In the genomic region with DNA sequence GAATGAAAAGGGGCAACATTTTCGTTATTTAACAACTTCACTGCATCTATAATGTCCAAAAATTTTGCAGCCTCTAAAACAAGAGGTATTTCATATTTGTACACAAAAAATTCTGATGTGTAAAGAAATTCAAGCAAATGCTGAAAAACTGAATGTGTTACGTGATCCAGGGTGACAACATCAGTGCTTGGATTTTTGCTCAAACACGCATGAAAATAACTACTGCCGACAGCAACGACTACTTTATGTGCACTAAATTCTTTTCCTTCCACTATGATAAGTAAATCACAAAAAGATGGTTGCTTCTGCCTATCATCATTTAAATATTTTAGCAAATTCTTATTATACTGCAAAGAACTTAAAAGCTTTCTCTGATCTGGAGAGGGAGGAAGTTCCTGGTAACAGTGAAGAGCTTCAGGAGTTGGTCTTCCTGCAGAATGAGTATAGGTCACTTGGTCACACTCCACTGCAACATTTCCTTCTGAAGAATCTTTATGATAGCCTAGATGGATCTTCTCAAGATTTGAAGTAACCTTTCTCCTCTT, we compare ENCODE assay signal across 8 cellular contexts. TPM values are rescaled to one million over a fixed set of nuclear protein-coding genes. Genes with fewer than 3 reads are reported as not detected.
DNase-seq lines count a peak whose midpoint lies in the region; ATAC-seq, FAIRE-seq and TF ChIP-seq lines count a peak whose summit lies in the region.

No MANE protein-coding gene starts in this region.

- CTCF ChIA-PET in K562 (lab: Yijun Ruan, JAX; ENCODE audit: low intra/inter-chr PET ratio), result no interaction called here

- ATAC-seq in CD4-positive, CD25-positive, alpha-beta regulatory T cell (ENCODE audit: low read depth in 2 of 2), result no peak
- ATAC-seq in K562 (peak; percentile 47), GM19395 (IDR thresholded peaks at IDR 0.05; ENCODE audit: unreplicated experiment) (no peak), GM21723 (IDR thresholded peaks at IDR 0.05; ENCODE audit: unreplicated experiment) (no peak), GM18498 (IDR thresholded peaks at IDR 0.05; ENCODE audit: unreplicated experiment) (no peak)

- no peaks in the 10 kb centered on the region for H3K36me3 ChIP-seq in CD4-positive, CD25-positive, alpha-beta regulatory T cell (ENCODE audit: control insufficient read depth, insufficient read depth, low read length)
- no peaks in the 10 kb centered on the region for H3K36me3 ChIP-seq in HUES64 (ENCODE audit: insufficient read depth, low read length)
- no peaks in the 10 kb centered on the region for H3K36me3 ChIP-seq in K562 (ENCODE audit: control insufficient read depth, insufficient read depth, low read length)
- no peaks in the 10 kb centered on the region for H3K36me3 ChIP-seq in mucosa of rectum (ENCODE audit: control insufficient read depth in 2 of 2, insufficient read depth in 2 of 2, low read length in 2 of 2)

- H3K9me1 ChIP-seq in K562 (ENCODE audit: control insufficient read depth, insufficient read depth, low read length), result no peaks in the 10 kb centered on the region

- H3K9me3 Mint-ChIP-seq in CD4-positive, CD25-positive, alpha-beta regulatory T cell, result peaks cover 0 to 1% (median 0%) of the 10 kb centered on the region in 7 donors

- peak overlapping the region; percentile 89 to 100 (median 98) for H3K4me3 Mint-ChIP-seq in CD4-positive, CD25-positive, alpha-beta regulatory T cell

- H3K4me1 ChIP-seq in CD4-positive, CD25-positive, alpha-beta regulatory T cell (ENCODE audit: control insufficient read depth, insufficient read depth, low read length, poor library complexity, severe bottlenecking), result peaks cover 65% of the 10 kb centered on the region
- peaks cover 37% of the 10 kb centered on the region for H3K4me1 ChIP-seq in HUES64 (ENCODE audit: insufficient read depth, low read length)
- H3K4me1 ChIP-seq in K562 (replicated peaks in 1 of 2; ENCODE audit: control insufficient read depth in 2 of 2, insufficient read depth in 2 of 2, low read length in 2 of 2), result no peaks in the 10 kb centered on the region
- peaks cover 12 to 13% of the 10 kb centered on the region in 2 donors for H3K4me1 ChIP-seq in mucosa of rectum (ENCODE audit: control insufficient read depth in 2 of 2, insufficient read depth in 2 of 2, low read length in 2 of 2)

- TF ChIP-seq CTCF in K562 (IDR thresholded peaks at IDR 0.05 in 2 of 3, conservative IDR thresholded peaks at IDR 0.05 in 1 of 3; ENCODE audit: insufficient read depth in 2 of 3, low read depth in 1 of 3, low read length in 3 of 3), result no peak

- peak overlapping the region; percentile 85 for H3K4me3 ChIP-seq in CD4-positive, CD25-positive, alpha-beta regulatory T cell (ENCODE audit: low read depth, low read length)
- peak overlapping the region; percentile 86 for H3K4me3 ChIP-seq in HUES64 (ENCODE audit: low read length)
- H3K4me3 ChIP-seq in K562, result peak overlapping the region; percentile 70
- peak overlapping the region; percentile 90 to 99 for H3K4me3 ChIP-seq in mucosa of rectum (ENCODE audit: low read length in 2 of 2)

- 79% methylated on average over 4 of the region's 5 CpGs for WGBS in HUES64
- 3% methylated on average over 5 of the region's 5 CpGs for WGBS in K562 (ENCODE audit: insufficient coverage, low coverage, missing lambda C conversion rate)

- POLR2A ChIA-PET in K562 (lab: Yijun Ruan, JAX), result interaction anchor here (0.7 to 1.4 kb wide), 3 partner anchors 11 to 1309 kb away, joined by 3 read pairs; no protein-coding TSS in a partner anchor

- H3K79me2 ChIP-seq in K562 (ENCODE audit: control insufficient read depth, insufficient read depth, low read length), result peaks cover 60% of the 10 kb centered on the region

- H3K27ac Mint-ChIP-seq in CD4-positive, CD25-positive, alpha-beta regulatory T cell, result peak overlapping the region; percentile 97 to 99 (median 98)

- no peak for DNase-seq in CD4-positive, CD25-positive, alpha-beta regulatory T cell
- DNase-seq in K562 (ENCODE audit: extremely low read depth in 1 of 4, low spot score in 3 of 4), result peak in 1 of 4 experiments; percentile 48
- no peak for DNase-seq in activated CD4-positive, alpha-beta T cell treated with anti-CD3 and anti-CD28 coated beads for 48 hours

- no peaks in the 10 kb centered on the region for H4K20me1 ChIP-seq in K562 (replicated peaks; ENCODE audit: control insufficient read depth, insufficient read depth, low read length)

- intact Hi-C loops in K562 (cut with micrococcal nuclease), result loop anchor here (5.0 kb wide), 1 partner anchor 548 kb away; a partner anchor contains a TSS

- H3K27ac ChIP-seq in CD4-positive, CD25-positive, alpha-beta regulatory T cell (ENCODE audit: insufficient read depth, low read length, poor library complexity, severe bottlenecking), result peak overlapping the region; percentile 94
- H3K27ac ChIP-seq in HUES64 (ENCODE audit: low read depth, low read length) (no peak overlapping the region), K562 (ENCODE audit: extremely low read depth, low read depth, low read length) (peak overlapping the region; percentile 91; the same call in 2 of the 3 replicates), mucosa of rectum (ENCODE audit: low read depth in 2 of 2, low read length in 2 of 2) (peak overlapping the region in 1 of 2 donors; percentile 88)

- peak overlapping the region; percentile 94 for H2AFZ ChIP-seq in K562 (ENCODE audit: low read depth, low read length)

- TF ChIP-seq POLR2A in K562 (conservative IDR thresholded peaks at IDR 0.05), result no peak

- no peak for TF ChIP-seq RAD21 in K562 (CRISPR knock-in tag; conservative IDR thresholded peaks at IDR 0.05 in 1 of 2, IDR thresholded peaks at IDR 0.05 in 1 of 2)

- in situ Hi-C loops in K562 (cut with MboI), result no loop called here

- BruUV-seq in K562 (replicated peaks; lab: Mats Ljungman, UMichigan), result no TSS peak

- H3K4me1 Mint-ChIP-seq in CD4-positive, CD25-positive, alpha-beta regulatory T cell, result peaks cover 53 to 85% (median 67%) of the 10 kb centered on the region in 4 donors

- H3K9me3 ChIP-seq in CD4-positive, CD25-positive, alpha-beta regulatory T cell (ENCODE audit: control insufficient read depth in 2 of 2, low read length in 2 of 2), result no peaks in the 10 kb centered on the region
- H3K9me3 ChIP-seq in HUES64 (ENCODE audit: insufficient read depth, low read depth, low read length), result no peaks in the 10 kb centered on the region
- no peaks in the 10 kb centered on the region for H3K9me3 ChIP-seq in K562 (replicated peaks; ENCODE audit: control insufficient read depth, insufficient read depth, low read depth, low read length)
- no peaks in the 10 kb centered on the region for H3K9me3 ChIP-seq in mucosa of rectum (ENCODE audit: control insufficient read depth in 2 of 2, low read length in 2 of 2)

- no peaks in the 10 kb centered on the region for H3K36me3 Mint-ChIP-seq in CD4-positive, CD25-positive, alpha-beta regulatory T cell

- FAIRE-seq in K562 (lab: Jason Lieb, UNC), result peak; percentile 55

- peak overlapping the region; percentile 96 for H3K4me2 ChIP-seq in K562 (ENCODE audit: insufficient read depth, low read length)

- no peak overlapping the region for H3K9ac ChIP-seq in HUES64 (ENCODE audit: low read depth, low read length)
- peak overlapping the region in 1 of 2 experiments; percentile 92; a peak in 2 of 4 replicates for H3K9ac ChIP-seq in K562 (ENCODE audit: insufficient read depth in 1 of 2, low read depth in 2 of 2, low read length in 2 of 2)
- H3K9ac ChIP-seq in mucosa of rectum (ENCODE audit: low read depth in 1 of 2, low read length in 2 of 2), result peak overlapping the region; percentile 92 to 93

- no peaks in the 10 kb centered on the region for H3K27me3 Mint-ChIP-seq in CD4-positive, CD25-positive, alpha-beta regulatory T cell

- H3K27me3 ChIP-seq in CD4-positive, CD25-positive, alpha-beta regulatory T cell (ENCODE audit: control insufficient read depth, insufficient read depth, low read length), result no peaks in the 10 kb centered on the region
- H3K27me3 ChIP-seq in HUES64 (ENCODE audit: insufficient read depth, low read length), result no peaks in the 10 kb centered on the region
- no peaks in the 10 kb centered on the region for H3K27me3 ChIP-seq in K562 (ENCODE audit: control insufficient read depth in 2 of 2, insufficient read depth in 2 of 2, low read length in 2 of 2)
- H3K27me3 ChIP-seq in mucosa of rectum (ENCODE audit: control insufficient read depth in 2 of 2, insufficient read depth in 2 of 2, low read length in 2 of 2), result no peaks in the 10 kb centered on the region

- TF ChIP-seq EP300 in K562 (IDR thresholded peaks at IDR 0.05; ENCODE audit: low read length), result no peak

RNA-seq across cellular contexts. Expression of a gene that starts 1.1 kb away (rescaled TPM):
- 11.7 TPM for total RNA-seq in CD4-positive, CD25-positive, alpha-beta regulatory T cell
- polyA plus RNA-seq in CD4-positive, CD25-positive, alpha-beta regulatory T cell, result 1 to 10 TPM; 2.4 to 3.7 (median 3.0) TPM
- 2.4 TPM for polyA plus RNA-seq in HUES64 (2013, experiment 1 of 2)
- polyA plus RNA-seq in HUES64 (2013, experiment 2 of 2), result 3.2 TPM
- total RNA-seq in K562 (2011; cell fraction: chromatin; rRNA removed; ENCODE audit: low replicate concordance), result 5.0 and 25.3 TPM in 2 replicates
- total RNA-seq in K562 (2011; cell fraction: nucleolus; rRNA removed), result 2.3 and 4.3 TPM in 2 replicates
- 5.4 and 8.3 TPM in 2 replicates for total RNA-seq in K562 (2011; cell fraction: nucleoplasm; rRNA removed)
- total RNA-seq in K562 (2014; rRNA removed) (2.7 and 3.5 TPM in 2 replicates), K562 (2014; rRNA removed; fragmentation: Illumina TruSeq; extraction: Trizol) (8.8 and 11.0 TPM in 2 replicates), K562 (2015; rRNA removed; fragmentation: Illumina TruSeq; extraction: Trizol) (8.9 and 10.1 TPM in 2 replicates), K562 (2021) (7.0 and 7.3 TPM in 2 replicates)
- polyA plus RNA-seq in K562 (2011; rRNA removed) (5.0 and 5.4 TPM in 2 replicates), K562 (2014; fragmentation: Illumina TruSeq; extraction: Trizol) (3.5 and 4.4 TPM in 2 replicates), K562 (2014; fragmentation: Nextera tagmentation; extraction: Ambion mirVana) (1 to 10 TPM; 2.0 to 2.3 TPM), K562 (2014; rRNA removed) (2.2 TPM in 2 replicates)
- polyA plus RNA-seq in K562 (2011; cell fraction: cytosol; rRNA removed), result 0.83 and 2.4 TPM in 2 replicates
- 4.8 and 7.6 TPM in 2 replicates for polyA plus RNA-seq in K562 (2011; cell fraction: nucleus; rRNA removed)
- polyA plus RNA-seq in K562 (2012), result 2.5 and 3.4 TPM in 2 replicates
- 19.4 and 29.3 TPM in 2 replicates for polyA minus RNA-seq in K562 (2011; rRNA and poly(A)+ RNA removed)
- 5.5 and 7.3 TPM in 2 replicates for polyA minus RNA-seq in K562 (2011; cell fraction: cytosol; rRNA and poly(A)+ RNA removed)
- 8.5 and 22.3 TPM in 2 replicates for polyA minus RNA-seq in K562 (2011; cell fraction: nucleus; rRNA and poly(A)+ RNA removed)

RNA-seq across cellular contexts. Expression of a gene that starts 53.5 kb away (rescaled TPM):
- 3.2 TPM for total RNA-seq in CD4-positive, CD25-positive, alpha-beta regulatory T cell
- under 1 TPM; 0.37 to 0.88 (median 0.54) TPM for polyA plus RNA-seq in CD4-positive, CD25-positive, alpha-beta regulatory T cell
- 28.2 TPM for polyA plus RNA-seq in HUES64 (2013, experiment 1 of 2)
- 32.4 TPM for polyA plus RNA-seq in HUES64 (2013, experiment 2 of 2)
- total RNA-seq in K562 (2011; cell fraction: chromatin; rRNA removed; ENCODE audit: low replicate concordance), result 25.1 and 120 TPM in 2 replicates
- 17.5 and 27.9 TPM in 2 replicates for total RNA-seq in K562 (2011; cell fraction: nucleolus; rRNA removed)
- 48.8 and 68.2 TPM in 2 replicates for total RNA-seq in K562 (2011; cell fraction: nucleoplasm; rRNA removed)
- 49.1 and 55.6 TPM in 2 replicates for total RNA-seq in K562 (2014; rRNA removed)
- 84.4 and 92.9 TPM in 2 replicates for total RNA-seq in K562 (2014; rRNA removed; fragmentation: Illumina TruSeq; extraction: Trizol)
- total RNA-seq in K562 (2015; rRNA removed; fragmentation: Illumina TruSeq; extraction: Trizol), result 70.1 and 75.3 TPM in 2 replicates
- 56.2 and 57.1 TPM in 2 replicates for total RNA-seq in K562 (2021)
- 20.9 and 44.1 TPM in 2 replicates for polyA plus RNA-seq in K562 (2011; rRNA removed)
- polyA plus RNA-seq in K562 (2011; cell fraction: cytosol; rRNA removed), result 3.4 and 6.5 TPM in 2 replicates
- 27.2 and 34.1 TPM in 2 replicates for polyA plus RNA-seq in K562 (2011; cell fraction: nucleus; rRNA removed)
- 26.8 and 27.4 TPM in 2 replicates for polyA plus RNA-seq in K562 (2012)
- 38.9 and 46.4 TPM in 2 replicates for polyA plus RNA-seq in K562 (2014; fragmentation: Illumina TruSeq; extraction: Trizol)
- polyA plus RNA-seq in K562 (2014; fragmentation: Nextera tagmentation; extraction: Ambion mirVana), result 10 to 100 TPM; 22.7 to 25.5 TPM
- 29.5 and 34.6 TPM in 2 replicates for polyA plus RNA-seq in K562 (2014; rRNA removed)
- polyA minus RNA-seq in K562 (2011; rRNA and poly(A)+ RNA removed), result 99.8 and 125 TPM in 2 replicates
- polyA minus RNA-seq in K562 (2011; cell fraction: cytosol; rRNA and poly(A)+ RNA removed), result 28.4 and 49.2 TPM in 2 replicates
- 79.3 and 109 TPM in 2 replicates for polyA minus RNA-seq in K562 (2011; cell fraction: nucleus; rRNA and poly(A)+ RNA removed)
